Comparison of ENCODE assay signal across 8 cellular contexts in the genomic region with DNA sequence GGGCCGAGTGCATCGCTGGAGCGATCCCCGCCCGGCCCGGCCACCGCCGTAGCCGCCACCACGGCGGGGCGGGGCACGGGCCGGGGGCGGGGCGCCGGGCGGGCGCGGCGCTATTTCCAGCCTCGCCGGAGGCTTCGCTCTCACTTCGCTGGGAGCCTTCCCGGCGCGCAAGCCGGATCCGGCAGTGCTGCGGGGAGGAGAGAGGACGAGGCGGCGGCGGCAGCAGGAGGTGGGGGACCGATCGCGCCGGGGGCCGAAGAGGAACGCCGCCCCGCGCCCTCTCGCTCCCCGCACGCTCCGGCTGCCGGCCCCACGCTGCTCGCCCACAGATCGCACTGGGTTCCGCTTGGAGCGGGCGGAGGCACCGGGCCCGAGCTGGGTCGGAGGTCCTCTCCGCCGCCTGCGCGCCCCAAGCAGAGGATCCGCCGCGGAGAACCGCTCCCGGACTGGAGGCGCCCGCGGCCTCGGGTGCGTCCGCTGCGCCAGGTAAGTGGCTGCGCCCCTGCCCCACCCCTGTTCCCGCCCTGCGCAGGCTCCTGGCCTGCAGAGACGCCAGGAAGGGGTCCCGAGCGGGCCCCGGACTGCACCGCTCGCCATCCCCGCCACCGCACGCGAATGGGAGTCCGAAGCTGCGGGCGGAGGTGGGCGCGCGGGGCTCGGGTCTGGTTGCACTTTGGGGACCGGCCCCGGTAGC. TPM values are rescaled to one million over a fixed set of nuclear protein-coding genes. Genes with fewer than 3 reads are reported as not detected.
A peak's percentile ranks its signal among the peaks of the same experiment; 100 is the strongest.
DNase-seq lines count a peak whose midpoint lies in the region; ATAC-seq, FAIRE-seq and TF ChIP-seq lines count a peak whose summit lies in the region.

Gene CHST8, plus strand, starts transcription at position 143 of the 694 bp plus-strand sequence. CDS start 67,309 bp downstream, outside the sequence.

- H3K4me1 Mint-ChIP-seq in MCF 10A (ENCODE audit: insufficient read depth, unreplicated experiment), result no peaks in the 10 kb centered on the region
- H3K4me1 Mint-ChIP-seq in astrocyte (ENCODE audit: low read depth, unreplicated experiment), result peaks cover 3% of the 10 kb centered on the region

- H4K20me1 ChIP-seq in astrocyte (ENCODE audit: insufficient read depth, low read length), result no peaks in the 10 kb centered on the region

- H3K4me2 ChIP-seq in astrocyte (ENCODE audit: low read length), result peak within 1 kb of the TSS; percentile 75

- no peaks in the 10 kb centered on the region for H3K27me3 Mint-ChIP-seq in MCF 10A (ENCODE audit: insufficient read depth, unreplicated experiment)
- H3K27me3 Mint-ChIP-seq in astrocyte (ENCODE audit: low read depth, unreplicated experiment), result peaks cover 76% of the 10 kb centered on the region

- no peak within 1 kb of the TSS for H3K9ac ChIP-seq in astrocyte (ENCODE audit: low read length)

- no peak within 1 kb of the TSS for H3K27ac Mint-ChIP-seq in MCF 10A (ENCODE audit: low read depth, unreplicated experiment)
- H3K27ac Mint-ChIP-seq in astrocyte (ENCODE audit: unreplicated experiment), result no peak within 1 kb of the TSS

- peaks cover 37% of the 10 kb centered on the region for H3K27me3 ChIP-seq in astrocyte (ENCODE audit: insufficient read depth, low read length)
- H3K27me3 ChIP-seq in tibial artery, result peaks cover 0 to 79% of the 10 kb centered on the region in 2 donors

- H3K4me1 ChIP-seq in astrocyte (ENCODE audit: insufficient read depth, low read length), result peaks cover 2% of the 10 kb centered on the region
- peaks cover 0 to 30% (median 21%) of the 10 kb centered on the region in 4 donors for H3K4me1 ChIP-seq in tibial artery

- no peak for FAIRE-seq in astrocyte (lab: Jason Lieb, UNC)

- H3K36me3 Mint-ChIP-seq in MCF 10A (ENCODE audit: insufficient read depth, unreplicated experiment) (no peaks in the 10 kb centered on the region), astrocyte (ENCODE audit: low read depth, unreplicated experiment) (no peaks in the 10 kb centered on the region)

- peaks cover 9% of the 10 kb centered on the region for H3K9me3 Mint-ChIP-seq in MCF 10A (ENCODE audit: unreplicated experiment)
- no peaks in the 10 kb centered on the region for H3K9me3 Mint-ChIP-seq in astrocyte (ENCODE audit: unreplicated experiment)

- H2AFZ ChIP-seq in astrocyte (ENCODE audit: low read depth, low read length), result peak within 1 kb of the TSS; percentile 26

- H3K27ac ChIP-seq in astrocyte (ENCODE audit: low read depth, low read length), result no peak within 1 kb of the TSS
- H3K27ac ChIP-seq in tibial artery, result peak within 1 kb of the TSS in 1 of 2 donors; percentile 56

- POLR2A ChIA-PET in MCF 10A (lab: Yijun Ruan, JAX), result no interaction called here

- no peaks in the 10 kb centered on the region for H3K9me3 ChIP-seq in astrocyte (ENCODE audit: insufficient read depth, low read depth, low read length)
- no peaks in the 10 kb centered on the region for H3K9me3 ChIP-seq in tibial artery

- DNase-seq in T47D (ENCODE audit: low read depth in 1 of 2, low spot score in 1 of 2) (peak; percentile 49 to 69), MCF 10A (ENCODE audit: unreplicated experiment) (no peak), astrocyte (ENCODE audit: low read depth) (peak; percentile 18), iPS-NIHi11 (ENCODE audit: low spot score) (peak; percentile 94), tibial artery (no peak), mesenteric fat pad (ENCODE audit: low spot score) (no peak), superior temporal gyrus (ENCODE audit: extremely low spot score) (no peak)

- BruUV-seq in MCF 10A (replicated peaks; lab: Mats Ljungman, UMichigan), result no TSS peak

- TF ChIP-seq CTCF in MCF 10A (IDR thresholded peaks at IDR 0.05; ENCODE audit: unreplicated experiment) (no peak), astrocyte (IDR thresholded peaks at IDR 0.05; ENCODE audit: insufficient read depth, low read depth, low read length) (no peak), tibial artery (IDR thresholded peaks at IDR 0.05) (no peak)

- no peaks in the 10 kb centered on the region for H3K79me2 ChIP-seq in astrocyte (ENCODE audit: insufficient read depth, low read length)

- intact Hi-C loops in MCF 10A (cut with micrococcal nuclease), result no loop called here
- intact Hi-C loops in tibial artery (cut with DNase I; ENCODE audit: low total_unique reads), result no loop called here

- H3K4me3 Mint-ChIP-seq in MCF 10A (ENCODE audit: unreplicated experiment) (no peak within 1 kb of the TSS), astrocyte (ENCODE audit: unreplicated experiment) (peak within 1 kb of the TSS; percentile 67)

- CTCF ChIA-PET in MCF 10A (lab: Yijun Ruan, JAX), result no interaction called here

- ATAC-seq in GM19467 (IDR thresholded peaks at IDR 0.05; ENCODE audit: unreplicated experiment), result no peak

- H3K36me3 ChIP-seq in astrocyte (ENCODE audit: insufficient read depth, low read length) (no peaks in the 10 kb centered on the region), tibial artery (no peaks in the 10 kb centered on the region)

- in situ Hi-C loops in T47D (cut with HindIII; ENCODE audit: low pct_unique_long_range_greater_than_20kb, low sequenced_read_pairs), result no loop called here

- H3K4me3 ChIP-seq in astrocyte (ENCODE audit: insufficient read depth, low read depth, low read length) (peak within 1 kb of the TSS; percentile 10), tibial artery (peak within 1 kb of the TSS; percentile 52 to 53)

RNA-seq across cellular contexts. Expression of gene CHST8, which starts in this region (rescaled TPM):
- total RNA-seq in MCF 10A (2022), result not detected in 2 replicates
- not detected in 2 replicates for total RNA-seq in astrocyte
- 1.4 TPM for total RNA-seq in mesenteric fat pad

Comparison
In these comparisons a context has a peak if more than half of its experiments do, and no peak if none do; other contexts are left out.
1. DNase-seq: peak in T47D (2 of 2) and iPS-NIHi11 (single experiment); none in MCF 10A (single experiment), tibial artery (0 of 2), mesenteric fat pad (single experiment) and superior temporal gyrus (single experiment).
2. Peak in DNase-seq, H3K4me3 ChIP-seq and H3K4me2 ChIP-seq in astrocyte; RNA of the gene not detected or under 1 TPM.